In the genomic region with DNA sequence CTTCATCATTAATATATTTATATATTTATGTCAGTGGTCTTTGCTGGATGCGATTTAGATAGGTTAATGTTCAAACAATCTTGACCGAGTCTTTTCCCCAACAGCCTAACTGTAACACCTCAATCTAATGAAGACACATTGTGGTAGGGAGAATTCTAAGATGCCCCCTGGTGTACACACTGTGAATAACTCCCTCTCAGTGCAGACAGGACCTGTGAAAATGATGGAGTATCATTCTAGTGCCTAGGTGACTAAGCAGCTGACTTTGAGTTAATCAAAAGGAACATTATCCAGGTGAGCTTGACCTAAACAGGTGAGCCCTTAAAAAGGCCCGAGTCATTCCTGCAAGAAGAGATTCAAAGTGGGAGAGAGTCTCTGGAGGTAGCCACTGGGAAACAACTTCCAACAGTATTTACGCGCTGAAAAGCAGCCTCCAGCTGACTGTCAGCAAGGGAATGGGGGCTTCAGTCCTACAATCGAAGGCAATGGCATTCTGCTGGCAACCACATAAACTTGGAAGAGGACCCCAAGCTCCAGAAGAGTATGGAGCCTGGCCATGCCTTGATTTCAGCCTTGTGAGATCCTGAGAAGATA, we compare ENCODE assay signal across 8 cellular contexts. TPM values are rescaled to one million over a fixed set of nuclear protein-coding genes. Genes with fewer than 3 reads are reported as not detected.
A peak's percentile ranks its signal among the peaks of the same experiment; 100 is the strongest.
DNase-seq lines count a peak whose midpoint lies in the region; ATAC-seq, FAIRE-seq and TF ChIP-seq lines count a peak whose summit lies in the region.

No MANE protein-coding gene starts in this region.

- H3K9me3 ChIP-seq in NT2/D1 (ENCODE audit: insufficient read depth, low read length) (no peaks in the 10 kb centered on the region), fibroblast of lung (ENCODE audit: control insufficient read depth, insufficient read depth, low read depth, low read length) (no peaks in the 10 kb centered on the region), neural cell (ENCODE audit: low read length) (no peaks in the 10 kb centered on the region)

- CTCF ChIA-PET in AG04449 (lab: Yijun Ruan, JAX), result interaction anchor here (0.6 to 3.5 kb wide), 17 partner anchors 8 to 168 kb away, joined by 3 to 19 read pairs (median 5); no protein-coding TSS in a partner anchor

- POLR2A ChIA-PET in AG04449 (lab: Yijun Ruan, JAX), result no interaction called here

- H3K27me3 ChIP-seq in NT2/D1 (ENCODE audit: insufficient read depth, insufficient read length) (no peaks in the 10 kb centered on the region), fibroblast of lung (ENCODE audit: control insufficient read depth, insufficient read depth, low read length) (no peaks in the 10 kb centered on the region), neural cell (ENCODE audit: insufficient read depth, low read depth, low read length) (no peaks in the 10 kb centered on the region)

- ATAC-seq in HG03175 (IDR thresholded peaks at IDR 0.05; ENCODE audit: unreplicated experiment), result peak; percentile 88

- H3K36me3 ChIP-seq in NT2/D1 (ENCODE audit: insufficient read depth, insufficient read length, low read length) (peaks cover 9% of the 10 kb centered on the region), fibroblast of lung (ENCODE audit: control insufficient read depth, insufficient read depth, low read length) (no peaks in the 10 kb centered on the region), neural cell (ENCODE audit: insufficient read depth, low read length) (no peaks in the 10 kb centered on the region)

- H3F3A ChIP-seq in neural cell (ENCODE audit: insufficient read depth, low read length, poor library complexity, severe bottlenecking), result no peaks in the 10 kb centered on the region

- no peaks in the 10 kb centered on the region for H3K4me1 ChIP-seq in NT2/D1 (ENCODE audit: insufficient read depth, insufficient read length)
- peaks cover 9% of the 10 kb centered on the region for H3K4me1 ChIP-seq in fibroblast of lung (ENCODE audit: control insufficient read depth, extremely low read depth, insufficient read depth, low read length)

- no peak for TF ChIP-seq POLR2A in GM12892 (IDR thresholded peaks at IDR 0.05; ENCODE audit: low read depth, low read length)

- TF ChIP-seq EP300 in neural cell (conservative IDR thresholded peaks at IDR 0.05; ENCODE audit: poor library complexity, severe bottlenecking), result no peak

- no peak overlapping the region for H3K9ac ChIP-seq in NT2/D1 (ENCODE audit: insufficient read length, low read depth)
- H3K9ac ChIP-seq in fibroblast of lung (ENCODE audit: insufficient read depth, low read length), result no peak overlapping the region
- H3K9ac ChIP-seq in neural cell (ENCODE audit: low read length), result no peak overlapping the region

- H4K20me1 ChIP-seq in fibroblast of lung (ENCODE audit: control insufficient read depth, extremely low read depth, insufficient read depth, low read length), result no peaks in the 10 kb centered on the region
- no peaks in the 10 kb centered on the region for H4K20me1 ChIP-seq in neural cell (ENCODE audit: insufficient read depth)

- no peak overlapping the region for H3K4me2 ChIP-seq in fibroblast of lung (ENCODE audit: extremely low read depth, insufficient read depth, low read length)
- H3K4me2 ChIP-seq in neural cell (ENCODE audit: low read length), result no peak overlapping the region

- no peaks in the 10 kb centered on the region for H3K9me2 ChIP-seq in neural cell (ENCODE audit: insufficient read depth, low read length)

- H3K4me3 ChIP-seq in AG04449 (ENCODE audit: low read depth, low read length), result no peak overlapping the region
- no peak overlapping the region for H3K4me3 ChIP-seq in NT2/D1 (ENCODE audit: insufficient read length, low read depth)
- H3K4me3 ChIP-seq in fibroblast of lung (replicated peaks in 1 of 4; ENCODE audit: control extremely low read depth in 1 of 4, insufficient read depth in 1 of 4, low read depth in 3 of 4, low read length in 4 of 4), result no peak overlapping the region
- no peak overlapping the region for H3K4me3 ChIP-seq in neural cell (ENCODE audit: low read length)

- H3K27ac ChIP-seq in fibroblast of lung (ENCODE audit: insufficient read depth, low read length), result no peak overlapping the region
- H3K27ac ChIP-seq in neural cell (ENCODE audit: low read length), result no peak overlapping the region

- H2AFZ ChIP-seq in fibroblast of lung (ENCODE audit: low read length) (no peak overlapping the region), neural cell (ENCODE audit: low read depth, low read length) (no peak overlapping the region)

- FAIRE-seq in GM12892 (lab: Jason Lieb, UNC) (peak; percentile 96), urothelium cell line (lab: Jason Lieb, UNC) (no peak)

- peak; percentile 32 for TF ChIP-seq RAD21 in neural cell (conservative IDR thresholded peaks at IDR 0.05)

- DNase-seq in AG04449 (ENCODE audit: low read depth, low spot score), result no peak
- DNase-seq in GM12892 (ENCODE audit: insufficient read length), result peak; percentile 27
- peak; percentile 22 for DNase-seq in NT2/D1 (ENCODE audit: low read depth, low spot score)
- peak; percentile 43 for DNase-seq in activated T-cell treated with anti-CD3 and anti-CD28 coated beads for 4 hours
- peak; percentile 36 to 61 for DNase-seq in fibroblast of lung (ENCODE audit: low read depth in 2 of 2)
- peak; percentile 23 for DNase-seq in urothelium cell line (ENCODE audit: low spot score)

- H3K79me2 ChIP-seq in fibroblast of lung (ENCODE audit: control insufficient read depth, insufficient read depth, low read length) (no peaks in the 10 kb centered on the region), neural cell (replicated peaks; ENCODE audit: insufficient read depth, low read length) (no peaks in the 10 kb centered on the region)

- TF ChIP-seq CTCF in AG04449 (IDR thresholded peaks at IDR 0.05; ENCODE audit: insufficient read depth, low read length, missing control alignments) (peak; percentile 60), fibroblast of lung (conservative IDR thresholded peaks at IDR 0.05 in 1 of 2, IDR thresholded peaks at IDR 0.05 in 1 of 2; ENCODE audit: low read depth in 1 of 2, low read length in 2 of 2) (peak; percentile 77 to 80), neural cell (IDR thresholded peaks at IDR 0.05; ENCODE audit: poor library complexity, severe bottlenecking) (peak; percentile 57)

TF ChIP-seq in neural cell, 6 proteins besides CTCF, POLR2A, EP300 and RAD21:
- TF ChIP-seq SMC3 (conservative IDR thresholded peaks at IDR 0.05; ENCODE audit: poor library complexity) (peak; percentile 61), MXI1 (conservative IDR thresholded peaks at IDR 0.05; ENCODE audit: poor library complexity, severe bottlenecking) (no peak), POLR2AphosphoS5 (IDR thresholded peaks at IDR 0.05) (no peak)

RNA-seq across cellular contexts. Expression of gene KBTBD7, which starts 28.0 kb away (rescaled TPM):
- polyA plus RNA-seq in GM12892 (2012; ENCODE audit: missing spikeins), result 3.1 TPM
- 4.6 and 5.9 TPM in 2 replicates for total RNA-seq in fibroblast of lung
- polyA plus RNA-seq in fibroblast of lung, result 3.4 and 3.5 TPM in 2 replicates
- 2.4 TPM in 2 replicates for polyA plus RNA-seq in fibroblast of lung (2012)
- polyA minus RNA-seq in fibroblast of lung (ENCODE audit: low replicate concordance), result 5.7 and 8.8 TPM in 2 replicates
- 22.6 and 28.0 TPM in 2 replicates for polyA plus RNA-seq in neural cell
- polyA minus RNA-seq in neural cell, result 57.7 and 59.4 TPM in 2 replicates

RNA-seq across cellular contexts. Expression of gene MTRF1, which starts 41.0 kb away (rescaled TPM):
- polyA plus RNA-seq in GM12892 (2012; ENCODE audit: missing spikeins), result 25.7 TPM
- 13.4 and 17.2 TPM in 2 replicates for total RNA-seq in fibroblast of lung
- 9.4 and 11.6 TPM in 2 replicates for polyA plus RNA-seq in fibroblast of lung
- polyA plus RNA-seq in fibroblast of lung (2012), result 6.4 and 7.7 TPM in 2 replicates
- polyA minus RNA-seq in fibroblast of lung (ENCODE audit: low replicate concordance), result 0.59 and 6.2 TPM in 2 replicates
- 11.4 and 15.7 TPM in 2 replicates for polyA plus RNA-seq in neural cell
- polyA minus RNA-seq in neural cell, result 21.1 and 21.7 TPM in 2 replicates
